Comparison of ENCODE assay signal across 8 cellular contexts in genomic region chr2:37934591-37935513, GRCh38. TPM values are rescaled to one million over a fixed set of nuclear protein-coding genes. Genes with fewer than 3 reads are reported as not detected.
DNase-seq lines count a peak whose midpoint lies in the region; ATAC-seq and TF ChIP-seq lines count a peak whose summit lies in the region.

No MANE protein-coding gene starts in this region.

- H2BK15ac ChIP-seq in neuronal stem cell (ENCODE audit: low read length), result no peak overlapping the region

- intact Hi-C loops in vagina (cut with DNase I), result no loop called here

- H2BK5ac ChIP-seq in neuronal stem cell (ENCODE audit: low read length), result no peak overlapping the region

- no peak overlapping the region for H3K4me2 ChIP-seq in neuronal stem cell (ENCODE audit: insufficient read depth, low read length, poor library complexity, severe bottlenecking)

- H2AFZ ChIP-seq in neuronal stem cell (ENCODE audit: low read length), result no peak overlapping the region

- TF ChIP-seq CTCF in vagina (IDR thresholded peaks at IDR 0.05) (no peak), gastroesophageal sphincter (IDR thresholded peaks at IDR 0.05) (no peak)

- TF ChIP-seq EP300 in gastroesophageal sphincter (IDR thresholded peaks at IDR 0.05), result no peak

- WGBS in gastroesophageal sphincter (ENCODE audit: low coverage in 1 of 2), 2 donors, result 56 to 78% methylated on average over 7 of the region's 7 CpGs
- WGBS in neuronal stem cell (ENCODE audit: extremely low coverage in 2 of 2, insufficient read length in 2 of 2, insufficient replicate concordance in 1 of 2), 2 donors, result no CpG with 5 or more reads among the region's 7 CpGs

- H3K27me3 ChIP-seq in vagina (no peaks in the 10 kb centered on the region), gastroesophageal sphincter (no peaks in the 10 kb centered on the region), neuronal stem cell (ENCODE audit: control insufficient read depth in 3 of 3, insufficient read depth in 3 of 3, low read depth in 1 of 3, low read length in 3 of 3) (no peaks in the 10 kb centered on the region)

- TF ChIP-seq POLR2A in vagina (IDR thresholded peaks at IDR 0.05) (no peak), gastroesophageal sphincter (IDR thresholded peaks at IDR 0.05) (no peak)

- H3K4me3 ChIP-seq in vagina, result no peak overlapping the region
- no peak overlapping the region for H3K4me3 ChIP-seq in gastroesophageal sphincter
- no peak overlapping the region for H3K4me3 ChIP-seq in neuronal stem cell (ENCODE audit: low read length in 2 of 2)

- no peak overlapping the region for H3K4ac ChIP-seq in neuronal stem cell (ENCODE audit: low read length)

- H3K14ac ChIP-seq in neuronal stem cell (ENCODE audit: low read length), result no peak overlapping the region

- no peak overlapping the region for H3K9ac ChIP-seq in neuronal stem cell (ENCODE audit: low read depth, low read length, poor library complexity)

- H3K79me1 ChIP-seq in neuronal stem cell (ENCODE audit: low read depth, low read length), result no peaks in the 10 kb centered on the region

- no peak overlapping the region for H3K27ac ChIP-seq in vagina
- no peak overlapping the region for H3K27ac ChIP-seq in gastroesophageal sphincter
- no peak overlapping the region for H3K27ac ChIP-seq in neuronal stem cell (replicated peaks; ENCODE audit: low read length)

- no peak overlapping the region for H3K23ac ChIP-seq in neuronal stem cell (ENCODE audit: low read depth, low read length, poor library complexity)

- H4K8ac ChIP-seq in neuronal stem cell (ENCODE audit: low read depth, low read length), result no peak overlapping the region

- H3K36me3 ChIP-seq in vagina (no peaks in the 10 kb centered on the region), gastroesophageal sphincter (peaks cover 0 to 8% of the 10 kb centered on the region in 2 donors), neuronal stem cell (replicated peaks in 1 of 2; ENCODE audit: control insufficient read depth in 2 of 2, insufficient read depth in 2 of 2, low read length in 2 of 2) (no peaks in the 10 kb centered on the region)

- no peak overlapping the region for H4K91ac ChIP-seq in neuronal stem cell (ENCODE audit: low read depth, low read length, poor library complexity)

- ATAC-seq in GM18508 (IDR thresholded peaks at IDR 0.05; ENCODE audit: insufficient read depth, unreplicated experiment), result peak; percentile 78
- peak; percentile 81 for ATAC-seq in GM21529 (IDR thresholded peaks at IDR 0.05; ENCODE audit: unreplicated experiment)
- ATAC-seq in HG03565 (IDR thresholded peaks at IDR 0.05; ENCODE audit: unreplicated experiment), result peak; percentile 83
- ATAC-seq in gastroesophageal sphincter, result no peak

- H3K9me3 ChIP-seq in vagina, result no peaks in the 10 kb centered on the region
- no peaks in the 10 kb centered on the region for H3K9me3 ChIP-seq in gastroesophageal sphincter
- H3K9me3 ChIP-seq in neuronal stem cell (replicated peaks in 1 of 2; ENCODE audit: control insufficient read depth in 2 of 2, insufficient read depth in 1 of 2, low read depth in 1 of 2, low read length in 2 of 2), result no peaks in the 10 kb centered on the region

- H3K18ac ChIP-seq in neuronal stem cell (ENCODE audit: low read length), result no peak overlapping the region

- peaks cover 13% of the 10 kb centered on the region for H3K4me1 ChIP-seq in vagina
- H3K4me1 ChIP-seq in gastroesophageal sphincter, result no peaks in the 10 kb centered on the region
- no peaks in the 10 kb centered on the region for H3K4me1 ChIP-seq in neuronal stem cell (ENCODE audit: control insufficient read depth in 2 of 2, insufficient read depth in 1 of 2, low read depth in 1 of 2, low read length in 2 of 2)

- no peak overlapping the region for H2BK120ac ChIP-seq in neuronal stem cell (ENCODE audit: low read depth, low read length)

- DNase-seq in fibroblast of peridontal ligament (ENCODE audit: extremely low read depth) (peak; percentile 31), vagina (ENCODE audit: extremely low spot score in 2 of 2) (no peak), SKM-1 treated with dmso at 0.1 percent for 144 hours (lab: John Stamatoyannopoulos, UW; ENCODE audit: unreplicated experiment) (no peak), neuronal stem cell (ENCODE audit: low spot score) (no peak)

- no peak overlapping the region for H2AK5ac ChIP-seq in neuronal stem cell (ENCODE audit: low read depth, low read length)

- no peak overlapping the region for H2BK12ac ChIP-seq in neuronal stem cell (ENCODE audit: low read length)

RNA-seq across cellular contexts. Expression of gene RMDN2, which starts 9.8 kb away (rescaled TPM):
- total RNA-seq in vagina (5.9 TPM), gastroesophageal sphincter (10 to 100 TPM in 3 of 4 donors, 1 to 10 TPM in 1; 9.3 to 12.5 (median 11.4) TPM)
- 1.1 TPM for polyA plus RNA-seq in neuronal stem cell (2013, experiment 1 of 2)
- 1.0 TPM for polyA plus RNA-seq in neuronal stem cell (2013, experiment 2 of 2)
